Comparison of ENCODE assay signal across 8 cellular contexts in genomic region chr21:37369307-37369854, GRCh38. TPM values are rescaled to one million over a fixed set of nuclear protein-coding genes. Genes with fewer than 3 reads are reported as not detected.
A peak's percentile ranks its signal among the peaks of the same experiment; 100 is the strongest.
DNase-seq lines count a peak whose midpoint lies in the region; ATAC-seq, FAIRE-seq and TF ChIP-seq lines count a peak whose summit lies in the region.

No MANE protein-coding gene starts in this region.

- no peak overlapping the region for H2AFZ ChIP-seq in hepatocyte

- H3K36me3 Mint-ChIP-seq in T-helper 1 cell treated with Interleukin-12 subunit alpha and Interleukin-12 subunit beta and Interleukin-4 antibody, amounts not matched to agents 30 μg/mL and 1 μg/mL, for 36 hours (ENCODE audit: low read depth), result no peaks in the 10 kb centered on the region
- H3K36me3 Mint-ChIP-seq in activated CD4-positive, alpha-beta memory T cell treated with anti-CD3 and anti-CD28 coated beads for 36 hours, result peaks cover 12% of the 10 kb centered on the region

- H3K27ac Mint-ChIP-seq in T-helper 1 cell treated with Interleukin-12 subunit alpha and Interleukin-12 subunit beta and Interleukin-4 antibody, amounts not matched to agents 30 μg/mL and 1 μg/mL, for 36 hours, result peak overlapping the region; percentile 83
- H3K27ac Mint-ChIP-seq in activated CD4-positive, alpha-beta memory T cell treated with anti-CD3 and anti-CD28 coated beads for 36 hours, result peak overlapping the region; percentile 89
- peak overlapping the region; percentile 87 to 94 for H3K27ac Mint-ChIP-seq in stimulated activated naive CD8-positive, alpha-beta T cell treated with anti-CD3 and anti-CD28 coated beads, Interleukin-15, amount 100 ng/mL, for 72 hours

- peaks cover 74% of the 10 kb centered on the region for H3K79me2 ChIP-seq in hepatocyte

- H3K4me1 ChIP-seq in hepatocyte (ENCODE audit: insufficient read depth), result peaks cover 33% of the 10 kb centered on the region

- CTCF ChIA-PET in activated CD4-positive, alpha-beta memory T cell treated with anti-CD3 and anti-CD28 coated beads for 36 hours (lab: Charles Lee), result interaction anchor here (3.0 kb wide), 1 partner anchor 39 kb away, joined by 11 read pairs; no protein-coding TSS in a partner anchor

- intact Hi-C loops in activated CD4-positive, alpha-beta memory T cell treated with anti-CD3 and anti-CD28 coated beads for 36 hours (cut with micrococcal nuclease), result loop anchor here (5.0 to 10.0 kb wide), 2 partner anchors 385 to 1398 kb away; no protein-coding TSS in a partner anchor

- TF ChIP-seq POLR2A in GM12892 (IDR thresholded peaks at IDR 0.05; ENCODE audit: low read depth, low read length), result no peak

- H3K4me1 Mint-ChIP-seq in T-helper 1 cell treated with Interleukin-12 subunit alpha and Interleukin-12 subunit beta and Interleukin-4 antibody, amounts not matched to agents 30 μg/mL and 1 μg/mL, for 36 hours (ENCODE audit: low read depth), result peaks cover 56% of the 10 kb centered on the region
- H3K4me1 Mint-ChIP-seq in activated CD4-positive, alpha-beta memory T cell treated with anti-CD3 and anti-CD28 coated beads for 36 hours (ENCODE audit: low read depth), result peaks cover 57% of the 10 kb centered on the region
- H3K4me1 Mint-ChIP-seq in stimulated activated naive CD8-positive, alpha-beta T cell treated with anti-CD3 and anti-CD28 coated beads, Interleukin-15, amount 100 ng/mL, for 72 hours, result peaks cover 59% of the 10 kb centered on the region

- POLR2A ChIA-PET in activated CD4-positive, alpha-beta memory T cell treated with anti-CD3 and anti-CD28 coated beads for 36 hours (lab: Charles Lee), result interaction anchor here (0.8 to 5.0 kb wide), 3 partner anchors 16 to 195 kb away, joined by 3 to 18 read pairs (median 4); no protein-coding TSS in a partner anchor

- H3K4me3 Mint-ChIP-seq in T-helper 1 cell treated with Interleukin-12 subunit alpha and Interleukin-12 subunit beta and Interleukin-4 antibody, amounts not matched to agents 30 μg/mL and 1 μg/mL, for 36 hours, result peak overlapping the region; percentile 88
- H3K4me3 Mint-ChIP-seq in activated CD4-positive, alpha-beta memory T cell treated with anti-CD3 and anti-CD28 coated beads for 36 hours, result peak overlapping the region; percentile 88
- H3K4me3 Mint-ChIP-seq in stimulated activated naive CD8-positive, alpha-beta T cell treated with anti-CD3 and anti-CD28 coated beads, Interleukin-15, amount 100 ng/mL, for 72 hours, result peak overlapping the region; percentile 84 to 89

- peak overlapping the region; percentile 99 for H3K27ac ChIP-seq in hepatocyte

- WGBS in hepatocyte (ENCODE audit: low lambda C conversion rate, missing lambda C conversion rate), result 48% methylated on average over 3 of the region's 3 CpGs

- ATAC-seq in stimulated activated naive CD8-positive, alpha-beta T cell treated with anti-CD3 and anti-CD28 coated beads, Interleukin-15, amount 100 ng/mL, for 72 hours, result no peak
- no peak for ATAC-seq in GM21529 (IDR thresholded peaks at IDR 0.05; ENCODE audit: unreplicated experiment)

- DNase-seq in T-helper 1 cell (no peak), hepatocyte (ENCODE audit: low spot score) (no peak), GM12892 (ENCODE audit: insufficient read length) (no peak), NCI-H146 treated with DMSO at 0.1 percent for 48 hours (lab: John Stamatoyannopoulos, UW; ENCODE audit: unreplicated experiment) (no peak)
- DNase-seq in activated CD4-positive, alpha-beta memory T cell treated with anti-CD3 and anti-CD28 coated beads for 36 hours, result no peak
- DNase-seq in stimulated activated naive CD8-positive, alpha-beta T cell treated with anti-CD3 and anti-CD28 coated beads, Interleukin-15, amount 100 ng/mL, for 72 hours, result no peak

- peak overlapping the region; percentile 89 for H3K4me2 ChIP-seq in hepatocyte

- no peaks in the 10 kb centered on the region for H3K9me3 ChIP-seq in hepatocyte (ENCODE audit: low read depth)

- H4K20me1 ChIP-seq in hepatocyte (ENCODE audit: insufficient read depth, poor library complexity, severe bottlenecking), result peaks cover 66% of the 10 kb centered on the region

- H3K27me3 Mint-ChIP-seq in T-helper 1 cell treated with Interleukin-12 subunit alpha and Interleukin-12 subunit beta and Interleukin-4 antibody, amounts not matched to agents 30 μg/mL and 1 μg/mL, for 36 hours (ENCODE audit: low read depth), result no peaks in the 10 kb centered on the region
- no peaks in the 10 kb centered on the region for H3K27me3 Mint-ChIP-seq in activated CD4-positive, alpha-beta memory T cell treated with anti-CD3 and anti-CD28 coated beads for 36 hours
- no peaks in the 10 kb centered on the region for H3K27me3 Mint-ChIP-seq in stimulated activated naive CD8-positive, alpha-beta T cell treated with anti-CD3 and anti-CD28 coated beads, Interleukin-15, amount 100 ng/mL, for 72 hours

- FAIRE-seq in GM12892 (lab: Jason Lieb, UNC), result no peak

- H3K4me3 ChIP-seq in hepatocyte, result peak overlapping the region; percentile 91

- H3K27me3 ChIP-seq in hepatocyte, result no peaks in the 10 kb centered on the region

- no peaks in the 10 kb centered on the region for H3K36me3 ChIP-seq in hepatocyte (replicated peaks; ENCODE audit: insufficient read depth, low read depth)

- no peaks in the 10 kb centered on the region for H3K9me2 ChIP-seq in hepatocyte (replicated peaks; ENCODE audit: insufficient read depth)

- no peaks in the 10 kb centered on the region for H3K9me3 Mint-ChIP-seq in T-helper 1 cell treated with Interleukin-12 subunit alpha and Interleukin-12 subunit beta and Interleukin-4 antibody, amounts not matched to agents 30 μg/mL and 1 μg/mL, for 36 hours
- no peaks in the 10 kb centered on the region for H3K9me3 Mint-ChIP-seq in activated CD4-positive, alpha-beta memory T cell treated with anti-CD3 and anti-CD28 coated beads for 36 hours
- H3K9me3 Mint-ChIP-seq in stimulated activated naive CD8-positive, alpha-beta T cell treated with anti-CD3 and anti-CD28 coated beads, Interleukin-15, amount 100 ng/mL, for 72 hours, result no peaks in the 10 kb centered on the region

- no peak for TF ChIP-seq CTCF in hepatocyte (IDR thresholded peaks at IDR 0.05; ENCODE audit: poor library complexity)

RNA-seq across cellular contexts. Expression of gene DYRK1A, which starts 2.8 kb away (rescaled TPM):
- total RNA-seq in activated CD4-positive, alpha-beta memory T cell treated with anti-CD3 and anti-CD28 coated beads for 36 hours, result 10 to 100 TPM; 47.6 to 51.1 TPM
- total RNA-seq in hepatocyte, result 72.6 and 85.2 TPM in 2 replicates
- polyA plus RNA-seq in hepatocyte, result 4.9 and 6.7 TPM in 2 replicates
- 24.3 TPM for polyA plus RNA-seq in GM12892 (2012; ENCODE audit: missing spikeins)
